ENCODE assay signal across 8 cellular contexts in the genomic region with DNA sequence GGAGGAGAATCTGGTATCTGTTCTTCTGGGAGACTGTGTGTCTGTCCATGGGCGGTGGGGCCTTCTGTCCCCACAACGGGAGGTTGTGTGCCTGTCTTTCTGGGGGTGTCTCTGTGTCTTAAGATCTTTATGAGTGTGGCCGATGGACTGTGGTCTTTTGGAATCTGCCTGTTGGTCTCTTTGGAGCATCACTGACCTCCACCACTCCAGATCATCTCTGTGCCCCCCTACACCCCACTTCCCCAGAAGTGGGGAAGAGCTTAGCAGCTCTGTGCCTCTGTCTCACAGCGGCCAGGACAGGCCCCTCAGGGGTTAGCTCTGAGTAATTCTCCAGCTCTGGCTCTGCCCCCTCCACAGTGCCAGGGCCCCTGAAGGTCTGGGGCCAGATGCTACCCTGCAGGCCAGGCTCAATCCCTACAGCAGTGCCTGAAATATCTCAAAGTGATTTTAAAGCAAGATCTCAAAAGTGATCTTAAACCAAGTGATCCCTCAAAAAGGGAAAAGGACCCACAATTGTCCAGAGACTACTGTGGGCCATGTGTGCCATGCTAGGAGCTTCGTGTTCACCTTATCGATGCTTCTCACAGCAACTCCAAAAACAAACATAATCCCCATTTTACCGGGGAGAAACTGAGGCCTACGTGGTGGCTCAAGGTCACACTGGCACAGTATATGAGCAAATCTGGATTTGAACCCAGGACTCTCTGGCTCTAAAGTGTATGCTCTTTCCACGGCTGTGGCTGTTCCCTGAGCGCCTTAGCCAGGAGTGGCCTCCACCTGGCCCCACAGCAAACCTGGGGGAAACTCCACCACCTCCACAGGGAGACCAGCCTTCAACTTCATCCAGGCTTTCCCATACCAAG. TPM values are rescaled to one million over a fixed set of nuclear protein-coding genes. Genes with fewer than 3 reads are reported as not detected.
DNase-seq lines count a peak whose midpoint lies in the region; ATAC-seq and TF ChIP-seq lines count a peak whose summit lies in the region.

No MANE protein-coding gene starts in this region.

- intact Hi-C loops in gastrocnemius medialis (cut with DNase I; ENCODE audit: low total_unique reads) = loop anchor here (5.0 kb wide), 1 partner anchor 293 kb away; no protein-coding TSS in a partner anchor

- TF ChIP-seq CTCF in GM06990 (IDR thresholded peaks at IDR 0.05; ENCODE audit: insufficient read depth, low read length, poor library complexity, severe bottlenecking) = no peak
- no peak for TF ChIP-seq CTCF in fibroblast of mammary gland (conservative IDR thresholded peaks at IDR 0.05; ENCODE audit: control insufficient read depth, insufficient read depth, low read depth, low read length)
- no peak for TF ChIP-seq CTCF in gastrocnemius medialis (IDR thresholded peaks at IDR 0.05 in 4 of 5, conservative IDR thresholded peaks at IDR 0.05 in 1 of 5)

- TF ChIP-seq POLR2A in gastrocnemius medialis (IDR thresholded peaks at IDR 0.05) = no peak

- H3K27me3 ChIP-seq in GM06990 (replicated peaks; ENCODE audit: control insufficient read depth, insufficient read depth, low read length) (no peaks in the 10 kb centered on the region), SJSA1 (replicated peaks) (no peaks in the 10 kb centered on the region), gastrocnemius medialis (no peaks in the 10 kb centered on the region)

- no peak for ATAC-seq in gastrocnemius medialis

- in situ Hi-C loops in gastrocnemius medialis (cut with MboI; ENCODE audit: low sequenced_read_pairs in 4 of 4) = loop anchor here in 3 of 4 donors (5.0 to 25.0 kb wide), 3 partner anchors 237 to 718 kb away; a partner anchor contains a TSS

- H3K27ac ChIP-seq in SJSA1 (peak overlapping the region; percentile 100), gastrocnemius medialis (peak overlapping the region; percentile 4 to 49 (median 37))

- H3K4me3 ChIP-seq in GM06990 (replicated peaks; ENCODE audit: low read depth, low read length) (peak overlapping the region; percentile 47; the same call in 1 of the 2 replicates), SJSA1 (no peak overlapping the region), fibroblast of mammary gland (ENCODE audit: control insufficient read depth, low read depth, low read length) (peak overlapping the region; percentile 19), gastrocnemius medialis (peak overlapping the region; percentile 43 to 53 (median 50))

- no peaks in the 10 kb centered on the region; the same call in 1 of the 2 replicates for H3K9me3 ChIP-seq in SJSA1 (replicated peaks)
- no peaks in the 10 kb centered on the region for H3K9me3 ChIP-seq in gastrocnemius medialis

- peaks cover 69% of the 10 kb centered on the region for H3K4me1 ChIP-seq in SJSA1 (replicated peaks)
- H3K4me1 ChIP-seq in gastrocnemius medialis = peaks cover 5 to 15% of the 10 kb centered on the region in 2 donors

- H3K36me3 ChIP-seq in GM06990 (ENCODE audit: control insufficient read depth, insufficient read depth, low read length) (no peaks in the 10 kb centered on the region), SJSA1 (no peaks in the 10 kb centered on the region), gastrocnemius medialis (no peaks in the 10 kb centered on the region)

- DNase-seq in GM06990 (ENCODE audit: extremely low read depth, insufficient read length) (no peak), SJSA1 (ENCODE audit: low read depth in 1 of 2, low spot score in 2 of 2) (no peak), fibroblast of mammary gland (ENCODE audit: low read depth) (no peak), gastrocnemius medialis (no peak), NCI-H2227 (lab: John Stamatoyannopoulos, UW; ENCODE audit: unreplicated experiment) (no peak), amygdala (lab: John Stamatoyannopoulos, UW) (no peak), activated gamma-delta T cell treated with Interleukin-2 at 50 U/mL for 16 hours (no peak)
- no peak for DNase-seq in stimulated activated CD8-positive, alpha-beta memory T cell treated with anti-CD3 and anti-CD28 coated beads, Interleukin-4, amount 100 ng/mL, for 48 hours

RNA-seq across cellular contexts. Expression of a gene that starts 26.0 kb away (rescaled TPM):
- 0.21 TPM in 1 of 2 replicates, not detected in the other for total RNA-seq in SJSA1 (2014; rRNA removed; shearing (Covaris generic))
- not detected for total RNA-seq in gastrocnemius medialis

RNA-seq across cellular contexts. Expression of a gene that starts 30.1 kb away (rescaled TPM):
- total RNA-seq in SJSA1 (2014; rRNA removed; shearing (Covaris generic)) = 2.8 and 7.0 TPM in 2 replicates
- total RNA-seq in gastrocnemius medialis = 1 to 10 TPM in 3 of 4 donors, not detected in 1; 1.4 to 7.0 (median 3.1) TPM

RNA-seq across cellular contexts. Expression of a gene that starts 40.7 kb away (rescaled TPM):
- total RNA-seq in SJSA1 (2014; rRNA removed; shearing (Covaris generic)) = 0.08 and 1.1 TPM in 2 replicates
- not detected for total RNA-seq in gastrocnemius medialis
